ENCODE assay signal across 23 cellular contexts in genomic region chr17:15482476-15482875, GRCh38. TPM values are rescaled to one million over a fixed set of nuclear protein-coding genes. Genes with fewer than 3 reads are reported as not detected.
"Had no signal": no experiment of that assay in that cellular context is flagged by ENCODE, and none has a peak within 500 bp of the region (broad histone marks: within the 10 kb centered on the region; RNA-seq: fewer than 3 reads in every experiment).

No MANE protein-coding gene starts in this region.

- ATAC-seq: Panc1, PC-3 had no signal

- DNase-seq: KBM-7; MV-4-11; NCI-H1048; NCI-H1105; NCI-H1417; NCI-H1436 treated with DMSO at 0.1 percent for 48 hours; NCI-H1694; NCI-H187 treated with DMSO at 0.1 percent for 48 hours; NCI-H2029 treated with DMSO at 0.1 percent for 48 hours; NCI-H2171; NCI-H345; NCI-H446 treated with DMSO at 0.1 percent for 48 hours; NCI-H510A treated with DMSO at 0.1 percent for 48 hours; NCI-H526; NK-92 treated with Interleukin-12 subunit alpha and Interleukin-12 subunit beta, amount 100 ng/mL, for 24 hours; PC-3; SHP77; SK-N-SH; SW 1271 had no signal

- H3K9me3 ChIP-seq: SK-N-SH had no signal

- H3K27ac ChIP-seq: HL-60, RWPE1 had no signal

RNA-seq across cellular contexts. Expression of gene CDRT4, which starts 15.1 kb away (rescaled TPM):
- total RNA-seq: LHCN-M2 had no signal
